In the genomic region with DNA sequence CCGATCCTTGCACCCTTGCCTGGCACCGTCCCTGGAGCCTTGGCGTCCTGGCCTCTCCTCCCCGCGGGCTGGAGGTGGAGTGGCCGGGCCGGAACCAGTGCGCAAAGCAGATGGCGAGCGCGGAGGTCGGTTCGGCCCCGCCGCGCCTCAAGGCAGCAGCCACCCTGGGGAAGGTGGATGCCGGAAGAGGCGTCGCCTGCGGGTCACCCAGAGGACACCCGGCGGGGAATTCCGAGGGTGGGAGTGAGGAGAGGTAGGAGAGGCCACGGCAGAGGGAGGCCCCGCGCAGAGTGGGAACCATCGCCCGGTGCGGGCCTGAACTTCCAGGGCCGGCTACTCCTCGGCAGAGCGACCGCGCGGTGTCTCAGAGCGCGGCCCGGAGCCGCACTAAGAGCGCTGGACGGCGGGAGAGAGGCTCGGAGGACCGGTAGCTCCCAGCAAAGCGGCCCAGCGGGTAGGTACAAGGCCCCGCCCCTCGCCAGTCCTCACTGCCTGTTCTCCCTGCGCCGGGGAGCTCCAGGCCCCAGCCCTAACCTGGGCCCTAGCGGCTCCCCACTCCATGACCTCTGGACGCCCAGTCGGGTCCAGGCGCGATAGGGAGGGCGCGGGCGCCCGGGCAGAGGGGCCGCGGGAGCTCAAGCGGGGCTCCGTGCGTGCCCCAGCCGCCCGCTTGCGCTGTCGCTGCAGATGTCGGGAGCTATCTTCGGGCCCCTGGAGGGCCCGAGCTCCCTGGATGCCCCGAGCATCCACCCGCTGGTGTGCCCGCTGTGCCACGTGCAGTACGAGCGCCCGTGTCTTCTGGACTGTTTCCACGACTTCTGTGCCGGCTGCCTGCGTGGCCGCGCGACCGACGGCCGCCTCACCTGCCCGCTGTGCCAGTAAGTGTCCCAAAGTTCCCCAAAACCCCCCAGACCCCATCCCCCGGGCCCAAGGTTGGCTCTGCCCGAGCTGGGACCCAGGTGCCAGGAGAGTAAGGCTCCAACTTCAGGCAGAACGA, we compare ENCODE assay signal across 8 cellular contexts. TPM values are rescaled to one million over a fixed set of nuclear protein-coding genes. Genes with fewer than 3 reads are reported as not detected.
A peak's percentile ranks its signal among the peaks of the same experiment; 100 is the strongest.
DNase-seq lines count a peak whose midpoint lies in the region; ATAC-seq, FAIRE-seq and TF ChIP-seq lines count a peak whose summit lies in the region.

A gene with protein sequence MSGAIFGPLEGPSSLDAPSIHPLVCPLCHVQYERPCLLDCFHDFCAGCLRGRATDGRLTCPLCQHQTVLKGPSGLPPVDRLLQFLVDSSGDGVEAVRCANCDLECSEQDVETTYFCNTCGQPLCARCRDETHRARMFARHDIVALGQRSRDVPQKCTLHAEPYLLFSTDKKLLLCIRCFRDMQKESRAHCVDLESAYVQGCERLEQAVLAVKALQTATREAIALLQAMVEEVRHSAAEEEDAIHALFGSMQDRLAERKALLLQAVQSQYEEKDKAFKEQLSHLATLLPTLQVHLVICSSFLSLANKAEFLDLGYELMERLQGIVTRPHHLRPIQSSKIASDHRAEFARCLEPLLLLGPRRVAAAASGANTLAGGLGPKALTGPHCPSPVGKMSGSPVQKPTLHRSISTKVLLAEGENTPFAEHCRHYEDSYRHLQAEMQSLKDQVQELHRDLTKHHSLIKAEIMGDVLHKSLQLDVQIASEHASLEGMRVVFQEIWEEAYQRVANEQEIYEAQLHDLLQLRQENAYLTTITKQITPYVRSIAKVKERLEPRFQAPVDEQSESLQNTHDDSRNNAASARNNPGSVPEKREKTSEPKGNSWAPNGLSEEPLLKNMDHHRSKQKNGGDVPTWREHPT (plus strand): TSS at position 271 of the 997 bp plus-strand sequence. CDS start 417 bp downstream, at position 688.

- ATAC-seq in HG02678 (IDR thresholded peaks at IDR 0.05; ENCODE audit: unreplicated experiment): peak; percentile 52

- peak within 1 kb of the TSS; percentile 58 for H3K4me3 ChIP-seq in SJSA1
- H3K4me3 ChIP-seq in ascending aorta: peak within 1 kb of the TSS; percentile 82 to 92
- peak within 1 kb of the TSS; percentile 34; the same call in 1 of the 2 replicates for H3K4me3 ChIP-seq in iPS DF 6.9 (ENCODE audit: low read length)
- peak within 1 kb of the TSS; percentile 56 to 66 for H3K4me3 ChIP-seq in small intestine (ENCODE audit: low read depth in 1 of 2, low read length in 2 of 2)

- no CpG with 5 or more reads among the region's 91 CpGs for WGBS in iPS DF 6.9 (ENCODE audit: insufficient coverage, insufficient read length)
- WGBS in small intestine, 3 donors: 8 to 16% (median 14%) methylated on average over 65 to 91 of the region's 91 CpGs

- peaks cover 32% of the 10 kb centered on the region for H3K36me3 ChIP-seq in SJSA1
- H3K36me3 ChIP-seq in ascending aorta: no peaks in the 10 kb centered on the region
- H3K36me3 ChIP-seq in iPS DF 6.9 (ENCODE audit: control insufficient read depth, insufficient read depth, low read length): no peaks in the 10 kb centered on the region
- H3K36me3 ChIP-seq in small intestine (ENCODE audit: control insufficient read depth in 2 of 2, insufficient read depth in 2 of 2, low read length in 2 of 2): no peaks in the 10 kb centered on the region

- peaks cover 14% of the 10 kb centered on the region for H3K4me1 ChIP-seq in SJSA1 (replicated peaks)
- H3K4me1 ChIP-seq in ascending aorta: peaks cover 6 to 9% of the 10 kb centered on the region in 2 donors
- peaks cover 12% of the 10 kb centered on the region for H3K4me1 ChIP-seq in iPS DF 6.9 (ENCODE audit: control insufficient read depth, insufficient read depth, low read length)
- peaks cover 0 to 2% of the 10 kb centered on the region in 2 donors for H3K4me1 ChIP-seq in small intestine (ENCODE audit: control insufficient read depth in 2 of 2, insufficient read depth in 1 of 2, low read depth in 1 of 2, low read length in 1 of 2)

- intact Hi-C loops in ascending aorta (cut with DNase I): no loop called here

- peak within 1 kb of the TSS; percentile 64 for H3K27ac ChIP-seq in SJSA1
- peak within 1 kb of the TSS; percentile 64 to 72 for H3K27ac ChIP-seq in ascending aorta
- H3K27ac ChIP-seq in iPS DF 6.9 (ENCODE audit: low read length): no peak within 1 kb of the TSS
- peak within 1 kb of the TSS; percentile 72 to 84 for H3K27ac ChIP-seq in small intestine (ENCODE audit: low read depth in 1 of 2, low read length in 1 of 2)

- no peaks in the 10 kb centered on the region for H3K9me3 ChIP-seq in SJSA1 (replicated peaks)
- H3K9me3 ChIP-seq in ascending aorta: no peaks in the 10 kb centered on the region
- H3K9me3 ChIP-seq in iPS DF 6.9 (ENCODE audit: control insufficient read depth, insufficient read depth, low read length): no peaks in the 10 kb centered on the region
- no peaks in the 10 kb centered on the region for H3K9me3 ChIP-seq in small intestine (ENCODE audit: control insufficient read depth, low read depth)

- in situ Hi-C loops in GM13976 (cut with MboI; ENCODE audit: low sequenced_read_pairs, unreplicated experiment) (no loop called here), KBM-7 (cut with MboI; ENCODE audit: low pct_unique_long_range_greater_than_20kb, low sequenced_read_pairs) (no loop called here)

- no peak for FAIRE-seq in small intestine (lab: Jason Lieb, UNC)

- peak; percentile 94 for DNase-seq in GM13976 (ENCODE audit: low spot score)
- DNase-seq in SJSA1 (ENCODE audit: low read depth in 1 of 2, low spot score in 2 of 2): peak; percentile 89
- DNase-seq in ascending aorta (ENCODE audit: low spot score in 2 of 2): peak in 1 of 2 donors; percentile 73
- no peak for DNase-seq in iPS DF 6.9 (ENCODE audit: low read depth, low spot score)
- DNase-seq in small intestine: peak; percentile 82
- no peak for DNase-seq in KBM-7
- no peak for DNase-seq in NOMO-1 treated with dmso at 0.1 percent for 144 hours (lab: John Stamatoyannopoulos, UW; ENCODE audit: unreplicated experiment)

- TF ChIP-seq CTCF in GM13976 (IDR thresholded peaks at IDR 0.05; ENCODE audit: borderline replicate concordance, control extremely low read depth, extremely low read depth, insufficient read depth, missing control alignments) (no peak), ascending aorta (IDR thresholded peaks at IDR 0.05) (no peak)

- H3K27me3 ChIP-seq in SJSA1 (replicated peaks): no peaks in the 10 kb centered on the region
- no peaks in the 10 kb centered on the region for H3K27me3 ChIP-seq in ascending aorta
- peaks cover 7% of the 10 kb centered on the region; the same call in 1 of the 2 replicates for H3K27me3 ChIP-seq in iPS DF 6.9 (ENCODE audit: control insufficient read depth, insufficient read depth, low read length)
- no peaks in the 10 kb centered on the region for H3K27me3 ChIP-seq in small intestine (ENCODE audit: control insufficient read depth in 2 of 2, insufficient read depth in 2 of 2, low read length in 2 of 2)

RNA-seq across cellular contexts. Expression of the gene that starts here (rescaled TPM):
- total RNA-seq in SJSA1 (2014; rRNA removed; shearing (Covaris generic)): 5.4 and 27.3 TPM in 2 replicates
- 81.1 TPM for total RNA-seq in ascending aorta
- polyA plus RNA-seq in small intestine: 10 to 100 TPM in 1 of 3 donors, 1 to 10 TPM in 2; 5.1 to 29.5 (median 5.7) TPM

Comparison
In these comparisons a context has a peak if more than half of its experiments do, and no peak if none do; other contexts are left out.
1. DNase-seq: peak in GM13976 (single experiment), SJSA1 (2 of 2) and small intestine (single experiment); none in iPS DF 6.9 (single experiment), KBM-7 (single experiment) and NOMO-1 treated with dmso at 0.1 percent for 144 hours (single experiment).
2. H3K4me3 ChIP-seq: peak in every context shown above with its lines; median percentile 87 in ascending aorta; 61 in small intestine; 58 in SJSA1; 34 in iPS DF 6.9.